ENCODE assay signal across 20 cellular contexts in the genomic region with DNA sequence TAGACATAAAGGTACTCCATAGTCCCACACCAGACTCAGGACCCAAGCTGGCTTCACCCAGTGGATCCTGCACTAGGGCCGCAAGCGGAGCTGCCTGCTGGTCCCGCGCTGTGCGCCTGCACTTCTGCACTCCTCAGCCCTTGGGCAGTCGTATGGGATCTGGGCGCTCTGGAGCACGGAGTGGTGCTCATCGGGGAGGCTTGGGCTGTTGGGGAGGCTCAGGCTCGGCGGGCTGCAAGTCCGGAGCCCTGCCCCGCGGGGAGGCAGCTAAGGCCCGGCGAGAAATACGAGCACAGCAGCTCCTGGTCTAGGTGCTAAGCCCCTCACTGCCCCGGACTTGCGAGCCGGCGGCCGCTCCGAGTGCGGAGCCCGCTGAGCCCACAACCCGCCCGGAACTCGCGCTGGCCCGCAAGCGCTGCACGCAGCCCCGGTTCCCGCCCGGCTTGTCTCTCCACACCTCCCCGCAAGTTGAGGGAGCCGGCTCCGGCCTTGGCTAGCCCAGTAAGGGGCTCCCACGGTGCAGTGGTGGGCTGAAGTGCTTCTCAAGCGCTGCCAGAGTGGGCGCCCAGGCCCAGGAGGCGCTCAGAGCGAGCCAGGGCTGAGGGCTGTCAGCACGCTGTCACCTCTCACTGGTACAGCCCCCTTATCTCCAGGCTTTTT. TPM values are rescaled to one million over a fixed set of nuclear protein-coding genes. Genes with fewer than 3 reads are reported as not detected.
A peak's percentile ranks its signal among the peaks of the same experiment; 100 is the strongest.
DNase-seq lines count a peak whose midpoint lies in the region; ATAC-seq, FAIRE-seq and TF ChIP-seq lines count a peak whose summit lies in the region.
"Had no signal": no experiment of that assay in that cellular context is flagged by ENCODE, and none has a peak within 500 bp of the region (broad histone marks: within the 10 kb centered on the region; RNA-seq: fewer than 3 reads in every experiment).

No MANE protein-coding gene starts in this region.

- no peaks in the 10 kb centered on the region for H3K9me1 ChIP-seq in endothelial cell of umbilical vein (replicated peaks; ENCODE audit: control insufficient read depth, extremely low read depth, insufficient read depth, low read length)

- POLR2A ChIA-PET in endothelial cell of umbilical vein (lab: Charles Lee) = no interaction called here
- POLR2A ChIA-PET in activated CD8-positive, alpha-beta T cell treated with anti-CD3 and anti-CD28 coated beads, Interleukin-2, amount 10 ng/mL, durations not matched to agents 7 days and 5 days (lab: Charles Lee) = no interaction called here

- H3K27me3 ChIP-seq in endothelial cell of umbilical vein (ENCODE audit: control insufficient read depth in 2 of 2, insufficient read depth in 2 of 2, low read length in 2 of 2) (peaks cover 0 to 11% of the 10 kb centered on the region in 2 experiments), lung (ENCODE audit: control insufficient read depth, insufficient read depth) (no peaks in the 10 kb centered on the region)

- no TSS peak for BruUV-seq in endothelial cell of umbilical vein (replicated peaks; lab: Mats Ljungman, UMichigan)

- no peak overlapping the region for H3K9ac ChIP-seq in endothelial cell of umbilical vein (replicated peaks; ENCODE audit: extremely low read depth, insufficient read depth, low read length)

- H3K4me1 ChIP-seq in endothelial cell of umbilical vein (ENCODE audit: control insufficient read depth, extremely low read depth, insufficient read depth, low read length) (no peaks in the 10 kb centered on the region), lung (ENCODE audit: control insufficient read depth in 2 of 2, insufficient read depth in 2 of 2, low read length in 2 of 2) (no peaks in the 10 kb centered on the region)

- peaks cover 8% of the 10 kb centered on the region for H3K27me3 Mint-ChIP-seq in stimulated activated naive CD8-positive, alpha-beta T cell treated with anti-CD3 and anti-CD28 coated beads, Interleukin-15, amount 100 ng/mL, for 72 hours
- H3K27me3 Mint-ChIP-seq in activated CD8-positive, alpha-beta T cell treated with anti-CD3 and anti-CD28 coated beads, Interleukin-2, amount 10 ng/mL, durations not matched to agents 7 days and 5 days (ENCODE audit: low read depth) = peaks cover 4% of the 10 kb centered on the region

- CTCF ChIA-PET in endothelial cell of umbilical vein (lab: Charles Lee) = interaction anchor here (1.0 to 2.6 kb wide), 3 partner anchors 9 to 581 kb away, joined by 3 to 17 read pairs (median 4); no protein-coding TSS in a partner anchor
- CTCF ChIA-PET in activated CD8-positive, alpha-beta T cell treated with anti-CD3 and anti-CD28 coated beads, Interleukin-2, amount 10 ng/mL, durations not matched to agents 7 days and 5 days (lab: Charles Lee) = interaction anchor here (0.8 to 1.4 kb wide), 2 partner anchors 9 to 314 kb away, joined by 4 to 9 read pairs; no protein-coding TSS in a partner anchor

- H3K4me2 ChIP-seq in endothelial cell of umbilical vein (ENCODE audit: insufficient read depth, low read length) = no peak overlapping the region
- H3K4me2 ChIP-seq: A549 had no signal

- H3K9me3 ChIP-seq in endothelial cell of umbilical vein (replicated peaks; ENCODE audit: control insufficient read depth, insufficient read depth, low read length) (no peaks in the 10 kb centered on the region), lung (ENCODE audit: control insufficient read depth in 2 of 2, insufficient read depth in 1 of 2, low read length in 1 of 2) (peaks cover 0 to 3% of the 10 kb centered on the region in 2 donors)
- H3K9me3 ChIP-seq: A549 had no signal

- no peaks in the 10 kb centered on the region for H3K36me3 Mint-ChIP-seq in activated CD8-positive, alpha-beta T cell treated with anti-CD3 and anti-CD28 coated beads, Interleukin-2, amount 10 ng/mL, durations not matched to agents 7 days and 5 days (ENCODE audit: low read depth)

- no peak for FAIRE-seq in endothelial cell of umbilical vein (lab: Jason Lieb, UNC)
- FAIRE-seq: A549, GM12878, GM18507 had no signal

- no peak for DNase-seq in stimulated activated naive CD8-positive, alpha-beta T cell treated with anti-CD3 and anti-CD28 coated beads, Interleukin-15, amount 100 ng/mL, for 72 hours
- DNase-seq in stimulated activated naive CD8-positive, alpha-beta T cell treated with anti-CD3 and anti-CD28 coated beads, Interleukin-15, Interleukin-2, amounts not matched to agents 100 U/mL and 50 U/mL, for 24 hours = no peak
- DNase-seq in endothelial cell of umbilical vein (ENCODE audit: low read depth, low spot score) (no peak), lung (ENCODE audit: low spot score) (no peak), erythroblast (lab: John Stamatoyannopoulos, UW) (no peak)
- no peak for DNase-seq in activated CD8-positive, alpha-beta T cell treated with anti-CD3 and anti-CD28 coated beads, Interleukin-2, amount 10 ng/mL, durations not matched to agents 7 days and 5 days
- no peak for DNase-seq in stimulated activated CD4-positive, alpha-beta T cell treated with anti-CD3 and anti-CD28 coated beads, Interleukin-2, amount 100 ng/mL, for 48 hours
- DNase-seq in activated CD4-positive, alpha-beta T cell treated with anti-CD3 and anti-CD28 coated beads, Interleukin-2, amount 50 U/mL, for 48 hours = no peak
- DNase-seq: DMS153, HFFc6, Karpas-422, NCI-H2029, NCI-H510A, NCI-H82, Right ventricle myocardium superior had no signal

- H3K36me3 ChIP-seq in endothelial cell of umbilical vein (ENCODE audit: control insufficient read depth in 2 of 2, extremely low read depth in 1 of 2, insufficient read depth in 2 of 2, low read length in 2 of 2) (no peaks in the 10 kb centered on the region), lung (ENCODE audit: control insufficient read depth in 2 of 2, insufficient read depth in 2 of 2, low read length in 2 of 2) (no peaks in the 10 kb centered on the region)

- H3K9me3 Mint-ChIP-seq in stimulated activated naive CD8-positive, alpha-beta T cell treated with anti-CD3 and anti-CD28 coated beads, Interleukin-15, amount 100 ng/mL, for 72 hours = no peaks in the 10 kb centered on the region
- H3K9me3 Mint-ChIP-seq in activated CD8-positive, alpha-beta T cell treated with anti-CD3 and anti-CD28 coated beads, Interleukin-2, amount 10 ng/mL, durations not matched to agents 7 days and 5 days (ENCODE audit: insufficient read depth) = no peaks in the 10 kb centered on the region

- H2AFZ ChIP-seq in endothelial cell of umbilical vein (ENCODE audit: low read depth, low read length) = no peak overlapping the region

- no peak for ATAC-seq in stimulated activated naive CD8-positive, alpha-beta T cell treated with anti-CD3 and anti-CD28 coated beads, Interleukin-15, amount 100 ng/mL, for 72 hours
- ATAC-seq in stimulated activated naive CD8-positive, alpha-beta T cell treated with anti-CD3 and anti-CD28 coated beads, Interleukin-15, Interleukin-2, amounts not matched to agents 100 U/mL and 50 U/mL, for 24 hours = no peak
- ATAC-seq in lung (ENCODE audit: insufficient read depth, low FRiP score) = peak; percentile 22
- ATAC-seq in activated CD8-positive, alpha-beta T cell treated with anti-CD3 and anti-CD28 coated beads, Interleukin-2, amount 10 ng/mL, durations not matched to agents 7 days and 5 days = no peak
- ATAC-seq: A549, GM12878, Panc1 had no signal

- TF ChIP-seq CTCF in endothelial cell of umbilical vein (IDR thresholded peaks at IDR 0.05; ENCODE audit: extremely low read depth in 1 of 2, insufficient read depth in 1 of 2, low read depth in 1 of 2, low read length in 2 of 2) (no peak), lung (IDR thresholded peaks at IDR 0.05; ENCODE audit: control extremely low read depth, extremely low read depth) (no peak)

- dilution Hi-C loops in endothelial cell of umbilical vein (cut with MboI; ENCODE audit: extremely low pct_ligation_motif_present, low sequenced_read_pairs) = no loop called here

- no peak overlapping the region for H3K4me3 Mint-ChIP-seq in stimulated activated naive CD8-positive, alpha-beta T cell treated with anti-CD3 and anti-CD28 coated beads, Interleukin-15, amount 100 ng/mL, for 72 hours
- no peak overlapping the region for H3K4me3 Mint-ChIP-seq in activated CD8-positive, alpha-beta T cell treated with anti-CD3 and anti-CD28 coated beads, Interleukin-2, amount 10 ng/mL, durations not matched to agents 7 days and 5 days

- no peaks in the 10 kb centered on the region for H3K4me1 Mint-ChIP-seq in stimulated activated naive CD8-positive, alpha-beta T cell treated with anti-CD3 and anti-CD28 coated beads, Interleukin-15, amount 100 ng/mL, for 72 hours
- no peaks in the 10 kb centered on the region for H3K4me1 Mint-ChIP-seq in activated CD8-positive, alpha-beta T cell treated with anti-CD3 and anti-CD28 coated beads, Interleukin-2, amount 10 ng/mL, durations not matched to agents 7 days and 5 days (ENCODE audit: low read depth)

- H3K4me3 ChIP-seq in endothelial cell of umbilical vein (replicated peaks in 1 of 3; ENCODE audit: insufficient read depth in 1 of 3, low read depth in 1 of 3, low read length in 3 of 3) (no peak overlapping the region), lung (no peak overlapping the region)
- H3K4me3 ChIP-seq: A549, GM12878 had no signal

- H4K20me1 ChIP-seq in endothelial cell of umbilical vein (replicated peaks; ENCODE audit: control insufficient read depth, extremely low read depth, insufficient read depth, low read length) = no peaks in the 10 kb centered on the region

- H3K27ac ChIP-seq in endothelial cell of umbilical vein (ENCODE audit: insufficient read depth, low read depth, low read length) (no peak overlapping the region), lung (ENCODE audit: low read depth in 1 of 2, low read length in 1 of 2) (no peak overlapping the region)
- H3K27ac ChIP-seq: A549, C4-2B had no signal

- H3K79me2 ChIP-seq in endothelial cell of umbilical vein (ENCODE audit: control insufficient read depth, insufficient read depth, low read length) = no peaks in the 10 kb centered on the region

- intact Hi-C loops in endothelial cell of umbilical vein (cut with micrococcal nuclease) = no loop called here

- TF ChIP-seq POLR2A in endothelial cell of umbilical vein (IDR thresholded peaks at IDR 0.05; ENCODE audit: low read depth, low read length) = no peak
- TF ChIP-seq POLR2A in erythroblast (IDR thresholded peaks at IDR 0.05; ENCODE audit: low read length) = no peak

- H3K27ac Mint-ChIP-seq in stimulated activated naive CD8-positive, alpha-beta T cell treated with anti-CD3 and anti-CD28 coated beads, Interleukin-15, amount 100 ng/mL, for 72 hours = peak overlapping the region; percentile 78 to 80
- no peak overlapping the region for H3K27ac Mint-ChIP-seq in activated CD8-positive, alpha-beta T cell treated with anti-CD3 and anti-CD28 coated beads, Interleukin-2, amount 10 ng/mL, durations not matched to agents 7 days and 5 days
- H3K27ac Mint-ChIP-seq: HFFc6 had no signal

- 80 to 81% methylated on average over 37 to 44 of the region's 44 CpGs for WGBS in lung, 2 donors

RNA-seq across cellular contexts. Expression of a gene that starts 33.4 kb away (rescaled TPM):
- total RNA-seq in endothelial cell of umbilical vein (10.9 and 11.4 TPM in 2 replicates), lung (10 to 100 TPM; 21.6 to 57.4 TPM)
- polyA plus RNA-seq in endothelial cell of umbilical vein (2.9 and 3.8 TPM in 2 replicates), lung (1 to 10 TPM; 7.8 to 9.9 TPM)
- polyA plus RNA-seq in endothelial cell of umbilical vein (2011; cell fraction: cytosol; rRNA removed) = 4.4 and 4.5 TPM in 2 replicates
- polyA plus RNA-seq in endothelial cell of umbilical vein (2011; cell fraction: nucleus; rRNA removed) = 7.2 and 8.4 TPM in 2 replicates
- polyA plus RNA-seq in endothelial cell of umbilical vein (2012) = 10.8 and 14.7 TPM in 2 replicates
- polyA minus RNA-seq in endothelial cell of umbilical vein = 10.1 and 16.1 TPM in 2 replicates
- 5.2 TPM for polyA minus RNA-seq in endothelial cell of umbilical vein (2011; cell fraction: cytosol; rRNA and poly(A)+ RNA removed)
- 17.5 and 23.0 TPM in 2 replicates for polyA minus RNA-seq in endothelial cell of umbilical vein (2011; cell fraction: nucleus; rRNA and poly(A)+ RNA removed)
- 1 to 10 TPM; 4.8 to 6.9 TPM for total RNA-seq in activated CD8-positive, alpha-beta T cell treated with anti-CD3 and anti-CD28 coated beads, Interleukin-2, amount 10 ng/mL, durations not matched to agents 7 days and 5 days
